In the genomic region with DNA sequence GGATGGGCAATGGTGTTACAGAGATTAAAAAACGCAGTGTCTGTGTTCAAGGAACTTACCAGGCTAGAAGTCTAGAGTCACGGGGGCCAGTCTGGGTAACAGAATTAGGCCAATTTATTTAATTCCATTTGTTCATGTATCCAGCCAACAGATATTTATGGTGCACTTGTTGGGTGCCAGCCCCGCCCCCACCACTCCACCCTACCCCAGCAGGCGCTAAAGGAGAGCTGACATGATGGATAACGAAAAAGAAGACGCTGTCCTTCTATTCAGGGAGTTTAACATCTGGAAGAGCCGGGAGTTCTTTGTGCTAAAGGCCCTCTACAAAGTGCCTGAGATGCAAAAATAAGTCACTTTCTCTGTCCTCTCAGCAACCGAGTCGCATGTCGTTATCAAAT, we compare ENCODE assay signal across 8 cellular contexts. TPM values are rescaled to one million over a fixed set of nuclear protein-coding genes. Genes with fewer than 3 reads are reported as not detected.
DNase-seq lines count a peak whose midpoint lies in the region; ATAC-seq and TF ChIP-seq lines count a peak whose summit lies in the region.

No MANE protein-coding gene starts in this region.

- ATAC-seq in Panc1, result no peak
- ATAC-seq in GM18519 (IDR thresholded peaks at IDR 0.05; ENCODE audit: low FRiP score, unreplicated experiment), result no peak

- BruUV-seq in Panc1 (replicated peaks; lab: Mats Ljungman, UMichigan), result no TSS peak

- DNase-seq in Panc1 (ENCODE audit: low read depth, low spot score) (no peak), superior temporal gyrus (ENCODE audit: extremely low spot score) (no peak), amygdala (lab: John Stamatoyannopoulos, UW) (no peak), LoVo (ENCODE audit: low spot score) (no peak)

- peak overlapping the region; percentile 87 for H3K9ac ChIP-seq in endocrine pancreas (ENCODE audit: control insufficient read depth, insufficient read depth, low read length)

- in situ Hi-C loops in Panc1 (cut with HindIII; ENCODE audit: low pct_unique_long_range_greater_than_20kb, low sequenced_read_pairs), result no loop called here

- intact Hi-C loops in Panc1 (cut with micrococcal nuclease; ENCODE audit: unreplicated experiment), result no loop called here

- CTCF ChIA-PET in Panc1 (lab: Charles Lee), result no interaction called here

- peak overlapping the region; percentile 95 for H2AFZ ChIP-seq in neuron (ENCODE audit: low read depth, low read length)

- H3K4me1 ChIP-seq in Panc1 (ENCODE audit: control insufficient read depth, insufficient read depth, low read length) (peaks cover 5% of the 10 kb centered on the region), endocrine pancreas (ENCODE audit: control insufficient read depth, insufficient read depth, low read length) (peaks cover 7% of the 10 kb centered on the region), neuron (ENCODE audit: insufficient read depth, low read length) (peaks cover 12% of the 10 kb centered on the region)

- no peaks in the 10 kb centered on the region; the same call in 1 of the 2 replicates for H3K36me3 ChIP-seq in Panc1 (ENCODE audit: control insufficient read depth, insufficient read depth, low read length)
- H3K36me3 ChIP-seq in endocrine pancreas (ENCODE audit: control insufficient read depth, insufficient read depth, low read length), result no peaks in the 10 kb centered on the region
- H3K36me3 ChIP-seq in neuron (ENCODE audit: insufficient read depth, low read length), result no peaks in the 10 kb centered on the region

- no peak for TF ChIP-seq CTCF in C4-2B (conservative IDR thresholded peaks at IDR 0.05)
- no peak for TF ChIP-seq CTCF in Panc1 (IDR thresholded peaks at IDR 0.05)

- POLR2A ChIA-PET in Panc1 (lab: Charles Lee), result no interaction called here

- H3K27me3 ChIP-seq in Panc1 (ENCODE audit: control insufficient read depth, insufficient read depth, low read length), result peaks cover 48% of the 10 kb centered on the region
- H3K27me3 ChIP-seq in endocrine pancreas (ENCODE audit: control insufficient read depth, insufficient read depth, low read length), result no peaks in the 10 kb centered on the region
- peaks cover 31% of the 10 kb centered on the region for H3K27me3 ChIP-seq in neuron (ENCODE audit: insufficient read depth, low read length)

- H3K9me3 ChIP-seq in Panc1 (ENCODE audit: control insufficient read depth, insufficient read depth, low read depth, low read length) (no peaks in the 10 kb centered on the region), endocrine pancreas (ENCODE audit: control insufficient read depth, low read length) (no peaks in the 10 kb centered on the region), neuron (ENCODE audit: low read length) (no peaks in the 10 kb centered on the region)

- H3K27ac ChIP-seq in C4-2B (peak overlapping the region; percentile 73; the same call in 1 of the 2 replicates), Panc1 (ENCODE audit: low read length) (no peak overlapping the region)

- H3K4me3 ChIP-seq in Panc1 (ENCODE audit: low read depth in 2 of 2, low read length in 2 of 2) (peak overlapping the region; percentile 80 to 94), endocrine pancreas (ENCODE audit: control insufficient read depth, insufficient read depth, low read length) (peak overlapping the region; percentile 91), neuron (ENCODE audit: low read length) (peak overlapping the region; percentile 58)

RNA-seq across cellular contexts. Expression of a gene that starts 1.1 kb away (rescaled TPM):
- total RNA-seq in Panc1 (2021; ENCODE audit: unreplicated experiment), result 9.3 TPM
- 3.7 TPM for polyA plus RNA-seq in Panc1 (2012; ENCODE audit: insufficient read length)
